ENCODE assay signal across 1 cellular context in genomic region chr5:61402244-61402823, GRCh38.
TF ChIP-seq lines count a peak whose summit lies in the region.

No MANE protein-coding gene starts in this region.

TF ChIP-seq in SK-N-SH, 30 proteins besides CTCF, POLR2A, EP300 and RAD21 (continued from another document):
- TF ChIP-seq EZH2phosphoT487 (IDR thresholded peaks at IDR 0.05; ENCODE audit: borderline replicate concordance, low read depth): no peak
- TF ChIP-seq NFIC (IDR thresholded peaks at IDR 0.05; ENCODE audit: borderline replicate concordance): no peak
- no peak for TF ChIP-seq PBX3 (IDR thresholded peaks at IDR 0.05)
- no peak for TF ChIP-seq SMC3 (IDR thresholded peaks at IDR 0.05; ENCODE audit: low read depth, low read length)
- no peak for TF ChIP-seq MEF2A (IDR thresholded peaks at IDR 0.05; ENCODE audit: borderline replicate concordance, low read depth)
- TF ChIP-seq YY1 (IDR thresholded peaks at IDR 0.05; ENCODE audit: low read depth): no peak
- TF ChIP-seq, protein P1, sequence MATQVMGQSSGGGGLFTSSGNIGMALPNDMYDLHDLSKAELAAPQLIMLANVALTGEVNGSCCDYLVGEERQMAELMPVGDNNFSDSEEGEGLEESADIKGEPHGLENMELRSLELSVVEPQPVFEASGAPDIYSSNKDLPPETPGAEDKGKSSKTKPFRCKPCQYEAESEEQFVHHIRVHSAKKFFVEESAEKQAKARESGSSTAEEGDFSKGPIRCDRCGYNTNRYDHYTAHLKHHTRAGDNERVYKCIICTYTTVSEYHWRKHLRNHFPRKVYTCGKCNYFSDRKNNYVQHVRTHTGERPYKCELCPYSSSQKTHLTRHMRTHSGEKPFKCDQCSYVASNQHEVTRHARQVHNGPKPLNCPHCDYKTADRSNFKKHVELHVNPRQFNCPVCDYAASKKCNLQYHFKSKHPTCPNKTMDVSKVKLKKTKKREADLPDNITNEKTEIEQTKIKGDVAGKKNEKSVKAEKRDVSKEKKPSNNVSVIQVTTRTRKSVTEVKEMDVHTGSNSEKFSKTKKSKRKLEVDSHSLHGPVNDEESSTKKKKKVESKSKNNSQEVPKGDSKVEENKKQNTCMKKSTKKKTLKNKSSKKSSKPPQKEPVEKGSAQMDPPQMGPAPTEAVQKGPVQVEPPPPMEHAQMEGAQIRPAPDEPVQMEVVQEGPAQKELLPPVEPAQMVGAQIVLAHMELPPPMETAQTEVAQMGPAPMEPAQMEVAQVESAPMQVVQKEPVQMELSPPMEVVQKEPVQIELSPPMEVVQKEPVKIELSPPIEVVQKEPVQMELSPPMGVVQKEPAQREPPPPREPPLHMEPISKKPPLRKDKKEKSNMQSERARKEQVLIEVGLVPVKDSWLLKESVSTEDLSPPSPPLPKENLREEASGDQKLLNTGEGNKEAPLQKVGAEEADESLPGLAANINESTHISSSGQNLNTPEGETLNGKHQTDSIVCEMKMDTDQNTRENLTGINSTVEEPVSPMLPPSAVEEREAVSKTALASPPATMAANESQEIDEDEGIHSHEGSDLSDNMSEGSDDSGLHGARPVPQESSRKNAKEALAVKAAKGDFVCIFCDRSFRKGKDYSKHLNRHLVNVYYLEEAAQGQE (IDR thresholded peaks at IDR 0.05; ENCODE audit: low read depth, low read length): no peak
- TF ChIP-seq RXRA (IDR thresholded peaks at IDR 0.05; ENCODE audit: borderline replicate concordance, low read depth): no peak
- no peak for TF ChIP-seq FOXM1 (IDR thresholded peaks at IDR 0.05; ENCODE audit: low read depth)
- no peak for TF ChIP-seq TCF12 (IDR thresholded peaks at IDR 0.05)
- no peak for TF ChIP-seq POLR2AphosphoS5 (IDR thresholded peaks at IDR 0.05; ENCODE audit: low read depth, low read length)
TF ChIP-seq in SK-N-SH: peak in this region for 0.
